In genomic region chrX:40152173-40152705, GRCh38 we compare ENCODE assay signal across 8 cellular contexts. TPM values are rescaled to one million over a fixed set of nuclear protein-coding genes. Genes with fewer than 3 reads are reported as not detected.
A peak's percentile ranks its signal among the peaks of the same experiment; 100 is the strongest.
DNase-seq lines count a peak whose midpoint lies in the region; ATAC-seq, FAIRE-seq and TF ChIP-seq lines count a peak whose summit lies in the region.

No MANE protein-coding gene starts in this region.

- H3K4me1 ChIP-seq in OCI-LY1 (ENCODE audit: insufficient read depth, low read length, severe bottlenecking) (peaks cover 60% of the 10 kb centered on the region), mucosa of rectum (ENCODE audit: control insufficient read depth in 2 of 2, insufficient read depth in 2 of 2, low read length in 2 of 2) (peaks cover 12 to 14% of the 10 kb centered on the region in 2 donors)

- TF ChIP-seq CTCF in OCI-LY1 (IDR thresholded peaks at IDR 0.05; ENCODE audit: low read length): no peak

- H3K27me3 ChIP-seq in OCI-LY1 (ENCODE audit: insufficient read depth, low read length) (no peaks in the 10 kb centered on the region), mucosa of rectum (ENCODE audit: control insufficient read depth in 2 of 2, insufficient read depth in 2 of 2, low read length in 2 of 2) (peaks cover 10 to 21% of the 10 kb centered on the region in 2 donors)

- H3K9me2 ChIP-seq in OCI-LY1 (ENCODE audit: low read depth, low read length): no peaks in the 10 kb centered on the region

- H4K20me1 ChIP-seq in OCI-LY1 (ENCODE audit: insufficient read depth, low read length): no peaks in the 10 kb centered on the region

- no peaks in the 10 kb centered on the region for H3K36me3 ChIP-seq in OCI-LY1 (ENCODE audit: insufficient read depth, low read length)
- no peaks in the 10 kb centered on the region for H3K36me3 ChIP-seq in mucosa of rectum (ENCODE audit: control insufficient read depth in 2 of 2, insufficient read depth in 2 of 2, low read length in 2 of 2)

- DNase-seq in Daoy (ENCODE audit: low read depth) (peak; percentile 32), ecto neural progenitor cell (ENCODE audit: low spot score) (peak; percentile 69), GM19239 (ENCODE audit: insufficient read length, low spot score) (no peak), cortex of kidney (lab: John Stamatoyannopoulos, UW) (no peak), kidney glomerular epithelial cell (lab: John Stamatoyannopoulos, UW) (no peak)

- H3K27ac ChIP-seq in OCI-LY1 (ENCODE audit: low read depth, low read length, poor library complexity, severe bottlenecking) (peak overlapping the region; percentile 88), mucosa of rectum (ENCODE audit: low read depth in 2 of 2, low read length in 2 of 2) (peak overlapping the region in 1 of 2 donors; percentile 23)

- H3K9ac ChIP-seq in OCI-LY1 (ENCODE audit: low read length) (peak overlapping the region; percentile 79), mucosa of rectum (ENCODE audit: low read depth in 1 of 2, low read length in 2 of 2) (peak overlapping the region in 1 of 2 donors; percentile 62)

- peak overlapping the region; percentile 82 for H3K4me2 ChIP-seq in OCI-LY1 (ENCODE audit: low read length)

- H3F3A ChIP-seq in OCI-LY1 (ENCODE audit: insufficient read depth, low read length): no peaks in the 10 kb centered on the region

- no peaks in the 10 kb centered on the region for H3K79me2 ChIP-seq in OCI-LY1 (ENCODE audit: insufficient read depth, low read length)

- ATAC-seq in HG02571 (IDR thresholded peaks at IDR 0.05; ENCODE audit: unreplicated experiment): no peak

- no peaks in the 10 kb centered on the region for H3K9me3 ChIP-seq in OCI-LY1 (ENCODE audit: low read length)
- no peaks in the 10 kb centered on the region for H3K9me3 ChIP-seq in mucosa of rectum (ENCODE audit: control insufficient read depth in 2 of 2, low read length in 2 of 2)

- peak overlapping the region; percentile 63 for H3K4me3 ChIP-seq in OCI-LY1 (ENCODE audit: low read depth, low read length, poor library complexity, severe bottlenecking)
- H3K4me3 ChIP-seq in mucosa of rectum (ENCODE audit: low read length in 2 of 2): peak overlapping the region; percentile 50 to 57

- H2AFZ ChIP-seq in OCI-LY1 (ENCODE audit: low read length): no peak overlapping the region

- no peak for FAIRE-seq in GM19239 (lab: Jason Lieb, UNC)

RNA-seq across cellular contexts. Expression of gene BCOR, which starts 54.5 kb away (rescaled TPM):
- 35.5 and 36.6 TPM in 2 replicates for total RNA-seq in Daoy (2014; rRNA removed; shearing (Covaris generic))

Comparison
In these comparisons a context has a peak if more than half of its experiments do, and no peak if none do; other contexts are left out.
1. DNase-seq: peak in Daoy (single experiment) and ecto neural progenitor cell (single experiment); none in GM19239 (single experiment), cortex of kidney (single experiment) and kidney glomerular epithelial cell (single experiment).